25 cellular contexts compared by ENCODE assay signal in genomic region chr2:53242090-53242489, GRCh38.
"Had no signal": no experiment of that assay in that cellular context is flagged by ENCODE, and none has a peak within 500 bp of the region (broad histone marks: within the 10 kb centered on the region; RNA-seq: fewer than 3 reads in every experiment).

No MANE protein-coding gene starts in this region.

- H3K27me3 ChIP-seq: gastrocnemius medialis, neutrophil, uterus had no signal

- H3K27ac ChIP-seq: gastrocnemius medialis, neutrophil, skin epidermis, thoracic aorta, uterus, VCaP had no signal

- H3K4me1 ChIP-seq: gastrocnemius medialis, uterus had no signal

- H3K4me3 ChIP-seq: gastrocnemius medialis, skin epidermis, thoracic aorta, uterus had no signal

- DNase-seq: activated CD4-positive, alpha-beta T cell treated with anti-CD3 and anti-CD28 coated beads for 48 hours; activated CD4-positive, alpha-beta T cell treated with anti-CD3 and anti-CD28 coated beads, Interleukin-2, amount 50 U/mL, for 48 hours; activated CD8-positive, alpha-beta memory T cell treated with anti-CD3 and anti-CD28 coated beads for 24 hours; activated effector memory CD4-positive, alpha-beta T cell treated with Interleukin-2 at 50 U/mL for 16 hours; activated naive CD4-positive, alpha-beta T cell treated with Interleukin-2 at 50 U/mL for 16 hours; anterior cingulate cortex; cortex of kidney; effector memory CD8-positive, alpha-beta T cell; gastrocnemius medialis; glutamatergic neuron; islet precursor cell; left cardiac atrium; mammary epithelial cell; naive B cell; nephron progenitor cell; stimulated activated CD4-positive, alpha-beta T cell treated with anti-CD3 and anti-CD28 coated beads, Interleukin-12 subunit alpha, Interleukin-12 subunit beta, amount 100 ng/mL, for 4 hours; stimulated activated CD4-positive, alpha-beta T cell treated with anti-CD3 and anti-CD28 coated beads, Interleukin-4, amount 100 ng/mL, for 1 hour; uterus had no signal

- H3K36me3 ChIP-seq: gastrocnemius medialis, neutrophil, thoracic aorta, uterus had no signal

- FAIRE-seq: TTC549 had no signal

- ATAC-seq: activated CD4-positive, CD25-positive, alpha-beta regulatory T cell treated with anti-CD3 and anti-CD28 coated beads, Interleukin-2, amount 50 U/mL, for 24 hours; effector memory CD8-positive, alpha-beta T cell; gastrocnemius medialis; left cardiac atrium; sciatic nerve had no signal

- H3K9me3 ChIP-seq: gastrocnemius medialis, neutrophil, thoracic aorta, uterus had no signal
